Comparison of ENCODE assay signal across 16 cellular contexts in the genomic region with DNA sequence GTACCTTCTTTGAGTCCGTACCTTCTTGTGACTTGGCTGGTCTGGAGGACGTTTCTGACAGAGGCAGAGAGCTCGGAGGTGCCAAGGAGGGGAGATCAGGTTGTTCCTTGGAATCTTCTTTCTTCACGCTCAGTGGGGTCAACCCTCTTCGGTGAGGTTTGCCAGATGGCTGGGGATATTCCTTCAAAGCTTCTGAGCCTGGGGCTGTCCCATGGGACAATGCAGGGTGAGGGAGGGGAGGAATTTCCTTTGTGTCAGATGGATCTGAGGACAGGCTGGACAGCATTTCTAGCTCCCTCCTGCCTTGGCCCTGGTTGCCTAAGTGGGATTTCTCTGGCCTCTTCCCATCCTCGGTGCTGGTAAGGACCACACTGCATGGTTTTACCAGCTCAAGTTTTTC.
"Had no signal": no experiment of that assay in that cellular context is flagged by ENCODE, and none has a peak within 500 bp of the region (broad histone marks: within the 10 kb centered on the region; RNA-seq: fewer than 3 reads in every experiment).

No MANE protein-coding gene starts in this region.

- H3K27ac Mint-ChIP-seq: activated CD8-positive, alpha-beta T cell treated with anti-CD3 and anti-CD28 coated beads, Interleukin-2, amount 10 ng/mL, durations not matched to agents 7 days and 5 days; activated naive CD4-positive, alpha-beta T cell treated with anti-CD3 and anti-CD28 coated beads for 36 hours; neural progenitor cell had no signal

- H3K4me3 ChIP-seq: adrenal gland, colonic mucosa, esophagus squamous epithelium, left lung, neural progenitor cell, ovary, thoracic aorta had no signal

- H3K4me1 ChIP-seq: adrenal gland, colonic mucosa, neural progenitor cell had no signal

- DNase-seq: activated CD8-positive, alpha-beta T cell treated with anti-CD3 and anti-CD28 coated beads, Interleukin-2, amount 10 ng/mL, durations not matched to agents 7 days and 5 days; activated naive CD4-positive, alpha-beta T cell treated with anti-CD3 and anti-CD28 coated beads for 36 hours; central memory CD4-positive, alpha-beta T cell; colonic mucosa; esophagus squamous epithelium; hypothalamus; kidney; left lung; naive B cell; ovary; WERI-Rb-1 had no signal

- H3K36me3 ChIP-seq: adrenal gland, colonic mucosa, neural progenitor cell, ovary, thoracic aorta had no signal

- H3K9ac ChIP-seq: neural progenitor cell had no signal

- H3K27me3 Mint-ChIP-seq: naive B cell had no signal

- H3K36me3 Mint-ChIP-seq: neural progenitor cell had no signal

- H3K27ac ChIP-seq: adrenal gland, colonic mucosa, esophagus squamous epithelium, left lung, neural progenitor cell, ovary, thoracic aorta, WERI-Rb-1 had no signal

- H3K27me3 ChIP-seq: adrenal gland, colonic mucosa, esophagus squamous epithelium, left lung, neural progenitor cell, ovary had no signal

- H3K4me1 Mint-ChIP-seq: neural progenitor cell had no signal

- ATAC-seq: activated CD8-positive, alpha-beta T cell treated with anti-CD3 and anti-CD28 coated beads, Interleukin-2, amount 10 ng/mL, durations not matched to agents 7 days and 5 days; left lung; sciatic nerve had no signal

- H3K9me3 ChIP-seq: adrenal gland, colonic mucosa, esophagus squamous epithelium, left lung, ovary, thoracic aorta had no signal

- H3K4me3 Mint-ChIP-seq: activated CD8-positive, alpha-beta T cell treated with anti-CD3 and anti-CD28 coated beads, Interleukin-2, amount 10 ng/mL, durations not matched to agents 7 days and 5 days; activated naive CD4-positive, alpha-beta T cell treated with anti-CD3 and anti-CD28 coated beads for 36 hours; naive B cell; neural progenitor cell had no signal

- H3K9me3 Mint-ChIP-seq: activated naive CD4-positive, alpha-beta T cell treated with anti-CD3 and anti-CD28 coated beads for 36 hours; activated T-helper 2 cell treated with anti-CD3 and anti-CD28 coated beads, Interferon-gamma antibody, Interleukin-2, Interleukin-4, amounts not matched to agents 10 μg/mL and 5 μg/mL and 100 μg/mL, durations not matched to agents 14 hours and 24 hours and 36 hours; naive B cell; neural progenitor cell had no signal
